Comparison of ENCODE assay signal across 12 cellular contexts in the genomic region with DNA sequence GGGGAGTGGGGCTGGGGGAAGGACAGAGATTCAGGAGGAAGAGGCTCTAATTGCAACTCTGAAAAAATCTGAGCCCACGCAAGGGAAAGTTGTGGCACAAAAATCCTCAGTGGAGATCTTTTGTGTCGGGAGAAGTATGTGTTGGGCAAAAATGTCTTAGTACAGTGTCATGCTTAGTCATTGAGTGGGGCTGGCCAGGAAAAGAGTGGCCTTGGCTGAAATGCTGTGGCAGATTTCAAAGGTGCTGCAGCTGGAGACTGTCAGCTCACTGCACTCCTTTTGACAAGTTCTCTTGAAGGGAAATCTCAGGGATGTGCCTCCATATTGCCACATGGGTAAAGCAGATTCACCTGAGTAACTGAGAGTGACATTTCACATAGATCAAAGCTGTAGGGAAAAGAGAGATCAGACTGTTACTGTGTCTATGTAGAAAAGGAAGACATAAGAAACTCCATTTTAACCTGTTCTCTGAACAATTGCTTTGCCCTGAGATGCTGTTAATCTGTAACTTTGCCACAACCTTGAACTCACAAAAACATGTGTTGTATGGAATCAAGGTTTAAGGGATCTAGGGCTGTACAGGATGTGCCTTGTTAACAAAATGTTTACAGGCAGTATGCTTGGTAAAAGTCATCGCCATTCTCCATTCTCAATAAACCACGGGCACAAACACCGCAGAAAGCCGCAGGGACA. TPM values are rescaled to one million over a fixed set of nuclear protein-coding genes. Genes with fewer than 3 reads are reported as not detected.
DNase-seq lines count a peak whose midpoint lies in the region; ATAC-seq and TF ChIP-seq lines count a peak whose summit lies in the region.
"Had no signal": no experiment of that assay in that cellular context is flagged by ENCODE, and none has a peak within 500 bp of the region (broad histone marks: within the 10 kb centered on the region; RNA-seq: fewer than 3 reads in every experiment).

No MANE protein-coding gene starts in this region.

- DNase-seq in GM23248 (peak; percentile 87), RWPE1 (ENCODE audit: low spot score) (peak; percentile 23), fibroblast of mammary gland (ENCODE audit: low read depth) (peak; percentile 68), renal cortical epithelial cell (ENCODE audit: low read depth) (peak; percentile 39), GM10248 (ENCODE audit: extremely low spot score) (no peak), anterior cingulate cortex (lab: John Stamatoyannopoulos, UW) (no peak)
- DNase-seq: amygdala, DMS53, mucosa of descending colon, NCI-H446 treated with DMSO at 0.1 percent for 48 hours had no signal

- no peaks in the 10 kb centered on the region for H3K36me3 ChIP-seq in GM23248 (ENCODE audit: low read depth)

- no peaks in the 10 kb centered on the region for H3K79me2 ChIP-seq in GM23248 (ENCODE audit: insufficient read depth)

- H3K4me1 ChIP-seq in GM23248 (ENCODE audit: insufficient read depth): peaks cover 58% of the 10 kb centered on the region

- TF ChIP-seq CTCF in RWPE1 (conservative IDR thresholded peaks at IDR 0.05; ENCODE audit: low read depth) (no peak), fibroblast of mammary gland (conservative IDR thresholded peaks at IDR 0.05; ENCODE audit: control insufficient read depth, insufficient read depth, low read depth, low read length) (no peak), GM10248 (IDR thresholded peaks at IDR 0.05; ENCODE audit: control extremely low read depth, extremely low read depth, low read depth, missing control alignments) (no peak)

- H3K27me3 ChIP-seq in GM23248 (replicated peaks; ENCODE audit: insufficient read depth): no peaks in the 10 kb centered on the region

- 64 to 66% methylated on average over 6 of the region's 6 CpGs for WGBS in GM23248 (ENCODE audit: low coverage in 1 of 2, low lambda C conversion rate in 2 of 2, missing lambda C conversion rate in 2 of 2), 2 experiments

- peaks cover 38% of the 10 kb centered on the region for H3F3A ChIP-seq in GM23248 (ENCODE audit: insufficient read depth)

- H3K27ac ChIP-seq in GM23248 (peak overlapping the region; percentile 56), RWPE1 (no peak overlapping the region)
- H3K27ac ChIP-seq: skin epidermis had no signal

- in situ Hi-C loops in GM23248 (cut with MboI): no loop called here

- CTCF ChIA-PET in RWPE1 (lab: Yijun Ruan, JAX) (no interaction called here), GM10248 (lab: Yijun Ruan, JAX) (no interaction called here)

- no peaks in the 10 kb centered on the region for H4K20me1 ChIP-seq in GM23248 (ENCODE audit: insufficient read depth)

- peaks cover 6% of the 10 kb centered on the region; the same call in 1 of the 2 replicates for H3K9me2 ChIP-seq in GM23248 (ENCODE audit: insufficient read depth)

- no peak overlapping the region for H3K9ac ChIP-seq in GM23248

- ATAC-seq in HG03520 (IDR thresholded peaks at IDR 0.05; ENCODE audit: unreplicated experiment): no peak
- ATAC-seq: mucosa of descending colon had no signal

- H3K9me3 ChIP-seq in GM23248 (ENCODE audit: low read depth): no peaks in the 10 kb centered on the region
- H3K9me3 ChIP-seq: mucosa of descending colon had no signal

- peak overlapping the region; percentile 28; the same call in 1 of the 2 replicates for H3K4me3 ChIP-seq in GM23248
- H3K4me3 ChIP-seq in fibroblast of mammary gland (ENCODE audit: control insufficient read depth, low read depth, low read length): no peak overlapping the region
- H3K4me3 ChIP-seq: mucosa of descending colon, skin epidermis had no signal

- POLR2A ChIA-PET in RWPE1 (lab: Yijun Ruan, JAX; ENCODE audit: low non-redundant PET) (interaction anchor here (0.6 kb wide), 1 partner anchor 10 kb away, joined by 3 read pairs; no protein-coding TSS in a partner anchor), GM10248 (lab: Yijun Ruan, JAX) (no interaction called here)

- peak overlapping the region; percentile 23; the same call in 1 of the 2 replicates for H2AFZ ChIP-seq in GM23248

- peak overlapping the region; percentile 59 for H3K4me2 ChIP-seq in GM23248 (ENCODE audit: unreplicated experiment)

RNA-seq across cellular contexts. Expression of gene GLIPR1, which starts 36.0 kb away (rescaled TPM):
- 272 and 303 TPM in 2 replicates for total RNA-seq in GM23248 (2014; rRNA removed; shearing (Covaris generic))
- 488 and 507 TPM in 2 replicates for polyA plus RNA-seq in GM23248 (2016; fragmentation: Nextera tagmentation; extraction: Ambion mirVana)
- 34.4 and 45.3 TPM in 2 replicates for total RNA-seq in renal cortical epithelial cell

RNA-seq across cellular contexts. Expression of gene GLIPR1L2, which starts 53.7 kb away (rescaled TPM):
- 0.51 and 1.6 TPM in 2 replicates for total RNA-seq in GM23248 (2014; rRNA removed; shearing (Covaris generic))
- 2.1 and 2.3 TPM in 2 replicates for polyA plus RNA-seq in GM23248 (2016; fragmentation: Nextera tagmentation; extraction: Ambion mirVana)
- total RNA-seq in renal cortical epithelial cell: 0.17 and 0.65 TPM in 2 replicates

Comparison
In these comparisons a context has a peak if more than half of its experiments do, and no peak if none do; other contexts are left out.
1. DNase-seq: peak in GM23248 (single experiment), RWPE1 (single experiment), fibroblast of mammary gland (single experiment) and renal cortical epithelial cell (single experiment); none in GM10248 (single experiment) and anterior cingulate cortex (0 of 58).